Comparison of ENCODE assay signal across 17 cellular contexts in genomic region chr11:130834886-130835285, GRCh38.
"Had no signal": no experiment of that assay in that cellular context is flagged by ENCODE, and none has a peak within 500 bp of the region (broad histone marks: within the 10 kb centered on the region; RNA-seq: fewer than 3 reads in every experiment).

No MANE protein-coding gene starts in this region.

- H3K4me3 Mint-ChIP-seq: naive B cell had no signal

- H3K4me1 Mint-ChIP-seq: naive B cell had no signal

- H3K36me3 ChIP-seq: heart left ventricle, neutrophil, stomach had no signal

- H3K9me3 ChIP-seq: neutrophil had no signal

- H3K27ac ChIP-seq: coronary artery, dorsolateral prefrontal cortex, heart left ventricle, neutrophil, psoas muscle, skin epidermis, stomach had no signal

- ATAC-seq: heart left ventricle, left colon, left ventricle myocardium superior, psoas muscle, sciatic nerve had no signal

- H3K27me3 ChIP-seq: heart left ventricle, stomach had no signal

- H3K4me3 ChIP-seq: coronary artery, dorsolateral prefrontal cortex, heart left ventricle, lung, psoas muscle, skin epidermis, stomach had no signal

- H3K27ac Mint-ChIP-seq: naive B cell had no signal

- DNase-seq: dorsolateral prefrontal cortex; effector CD8-positive, alpha-beta T cell; heart left ventricle; hippocampal formation; left colon; left ventricle myocardium superior; mesendoderm; naive B cell; psoas muscle; stimulated activated naive CD4-positive, alpha-beta T cell; stomach; trophoblast cell had no signal
